20 cellular contexts compared by ENCODE assay signal in genomic region chr21:46116189-46116845, GRCh38. TPM values are rescaled to one million over a fixed set of nuclear protein-coding genes. Genes with fewer than 3 reads are reported as not detected.
DNase-seq lines count a peak whose midpoint lies in the region; ATAC-seq, FAIRE-seq and TF ChIP-seq lines count a peak whose summit lies in the region.
"Had no signal": no experiment of that assay in that cellular context is flagged by ENCODE, and none has a peak within 500 bp of the region (broad histone marks: within the 10 kb centered on the region; RNA-seq: fewer than 3 reads in every experiment).

No MANE protein-coding gene starts in this region.

- H3K36me3 ChIP-seq in right lobe of liver (no peaks in the 10 kb centered on the region), HepG2 (replicated peaks in 1 of 2; ENCODE audit: control insufficient read depth in 1 of 2, insufficient read depth in 2 of 2, low read length in 2 of 2) (no peaks in the 10 kb centered on the region), neuronal stem cell (replicated peaks in 1 of 2; ENCODE audit: control insufficient read depth in 2 of 2, insufficient read depth in 2 of 2, low read length in 2 of 2) (peaks cover 0 to 3% of the 10 kb centered on the region in 2 donors)

- peak in 2 of 3 donors; percentile 45 to 52 for DNase-seq in right lobe of liver
- DNase-seq in HepG2 (ENCODE audit: low spot score) = no peak
- peak; percentile 17 for DNase-seq in glutamatergic neuron
- DNase-seq in neuronal stem cell (ENCODE audit: low spot score) = no peak
- DNase-seq in putamen (ENCODE audit: low spot score) = no peak
- DNase-seq in Kasumi-1 (lab: John Stamatoyannopoulos, UW) = no peak
- no peak for DNase-seq in pons (ENCODE audit: low spot score)
- DNase-seq in cerebellar nuclear complex (lab: John Stamatoyannopoulos, UW) = no peak
- DNase-seq: activated CD4-positive, alpha-beta T cell treated with anti-CD3 and anti-CD28 coated beads, Interleukin-2, amount 50 U/mL, for 4 hours; activated gamma-delta T cell; DMS79 treated with DMSO at 0.1 percent for 48 hours; NCI-H1417 treated with DMSO at 0.1 percent for 48 hours; NCI-H526 treated with DMSO at 0.1 percent for 48 hours had no signal

- WGBS in right lobe of liver (ENCODE audit: insufficient coverage, low coverage, low lambda C conversion rate, missing lambda C conversion rate) = 33% methylated on average over 1 of the region's 23 CpGs
- 63% methylated on average over 10 of the region's 23 CpGs for WGBS in HepG2 (ENCODE audit: low lambda C conversion rate)
- no CpG with 5 or more reads among the region's 23 CpGs for WGBS in neuronal stem cell (ENCODE audit: extremely low coverage in 2 of 2, insufficient read length in 2 of 2, insufficient replicate concordance in 1 of 2), 2 donors

- POLR2A ChIA-PET in HepG2 (lab: Yijun Ruan, JAX) = no interaction called here

- H3K4me2 ChIP-seq in HepG2 (ENCODE audit: low read depth, low read length) (no peak overlapping the region), neuronal stem cell (ENCODE audit: insufficient read depth, low read length, poor library complexity, severe bottlenecking) (no peak overlapping the region)

- no peaks in the 10 kb centered on the region for H3K4me1 ChIP-seq in right lobe of liver
- no peaks in the 10 kb centered on the region for H3K4me1 ChIP-seq in HepG2 (ENCODE audit: insufficient read depth, low read length)
- no peaks in the 10 kb centered on the region for H3K4me1 ChIP-seq in neuronal stem cell (ENCODE audit: control insufficient read depth in 2 of 2, insufficient read depth in 1 of 2, low read depth in 1 of 2, low read length in 2 of 2)
- H3K4me1 ChIP-seq: heart right ventricle, upper lobe of left lung had no signal

- H2AK5ac ChIP-seq in neuronal stem cell (ENCODE audit: low read depth, low read length) = peak overlapping the region; percentile 63

- H3K27ac Mint-ChIP-seq in glutamatergic neuron (ENCODE audit: unreplicated experiment) = no peak overlapping the region
- H3K27ac Mint-ChIP-seq: IgD-negative memory B cell; T-helper 1 cell treated with Interleukin-12 subunit alpha and Interleukin-12 subunit beta and Interleukin-4 antibody, amounts not matched to agents 30 μg/mL and 1 μg/mL, for 36 hours had no signal

- H3K9me3 ChIP-seq in right lobe of liver (no peaks in the 10 kb centered on the region), HepG2 (ENCODE audit: low read length) (peaks cover 5% of the 10 kb centered on the region; the same call in 1 of the 2 replicates), neuronal stem cell (replicated peaks in 1 of 2; ENCODE audit: control insufficient read depth in 2 of 2, insufficient read depth in 1 of 2, low read depth in 1 of 2, low read length in 2 of 2) (peaks cover 0 to 5% of the 10 kb centered on the region in 2 donors)

- no peak overlapping the region for H2AFZ ChIP-seq in HepG2 (ENCODE audit: low read length)
- no peak overlapping the region for H2AFZ ChIP-seq in neuronal stem cell (ENCODE audit: low read length)

- peak overlapping the region; percentile 95 for H3K23ac ChIP-seq in neuronal stem cell (ENCODE audit: low read depth, low read length, poor library complexity)

- H3K4ac ChIP-seq in neuronal stem cell (ENCODE audit: low read length) = no peak overlapping the region

- peaks cover 1% of the 10 kb centered on the region for H3K9me3 Mint-ChIP-seq in glutamatergic neuron (ENCODE audit: unreplicated experiment)
- H3K9me3 Mint-ChIP-seq: IgD-negative memory B cell had no signal

- H3K79me2 ChIP-seq in HepG2 (ENCODE audit: insufficient read depth, low read length) = no peaks in the 10 kb centered on the region

- TF ChIP-seq POLR2A in right lobe of liver (IDR thresholded peaks at IDR 0.05) (no peak), HepG2 (IDR thresholded peaks at IDR 0.05; ENCODE audit: insufficient read depth in 1 of 2, low read depth in 2 of 2, low read length in 2 of 2) (no peak)

- peak overlapping the region; percentile 4 for H3K18ac ChIP-seq in neuronal stem cell (ENCODE audit: low read length)

- H3K14ac ChIP-seq in neuronal stem cell (ENCODE audit: low read length) = peak overlapping the region; percentile 38

- H4K20me1 ChIP-seq in HepG2 (ENCODE audit: insufficient read depth, low read length) = no peaks in the 10 kb centered on the region

- CTCF ChIA-PET in HepG2 (lab: Yijun Ruan, JAX; ENCODE audit: low intra/inter-chr PET ratio, low total read pairs) = no interaction called here

- in situ Hi-C loops in HepG2 (cut with HindIII; ENCODE audit: extremely low pct_ligation_motif_present, low pct_unique_long_range_greater_than_20kb) = no loop called here

- BruUV-seq in HepG2 (replicated peaks; lab: Mats Ljungman, UMichigan) = no TSS peak

- H2BK12ac ChIP-seq in neuronal stem cell (ENCODE audit: low read length) = no peak overlapping the region

- H4K8ac ChIP-seq in neuronal stem cell (ENCODE audit: low read depth, low read length) = no peak overlapping the region

- H3K79me1 ChIP-seq in neuronal stem cell (ENCODE audit: low read depth, low read length) = peaks cover 8% of the 10 kb centered on the region

- no peak overlapping the region for H2BK120ac ChIP-seq in neuronal stem cell (ENCODE audit: low read depth, low read length)

- no peaks in the 10 kb centered on the region for H3K27me3 Mint-ChIP-seq in glutamatergic neuron (ENCODE audit: unreplicated experiment)
- H3K27me3 Mint-ChIP-seq: IgD-negative memory B cell had no signal

- no peak overlapping the region for H4K91ac ChIP-seq in neuronal stem cell (ENCODE audit: low read depth, low read length, poor library complexity)

- no peaks in the 10 kb centered on the region for H3K27me3 ChIP-seq in right lobe of liver
- peaks cover 4 to 29% of the 10 kb centered on the region in 2 experiments; a peak in 3 of 5 replicates for H3K27me3 ChIP-seq in HepG2 (ENCODE audit: control insufficient read depth in 1 of 2, insufficient read depth in 2 of 2, low read length in 2 of 2)
- no peaks in the 10 kb centered on the region for H3K27me3 ChIP-seq in neuronal stem cell (ENCODE audit: control insufficient read depth in 3 of 3, insufficient read depth in 3 of 3, low read depth in 1 of 3, low read length in 3 of 3)
- H3K27me3 ChIP-seq: heart right ventricle, upper lobe of left lung had no signal

- no peak overlapping the region for H2BK5ac ChIP-seq in neuronal stem cell (ENCODE audit: low read length)

- no peak overlapping the region for H3K4me3 ChIP-seq in right lobe of liver
- no peak overlapping the region for H3K4me3 ChIP-seq in HepG2 (replicated peaks in 1 of 3; ENCODE audit: insufficient read depth in 1 of 3, low read depth in 2 of 3, low read length in 3 of 3)
- no peak overlapping the region for H3K4me3 ChIP-seq in neuronal stem cell (ENCODE audit: low read length in 2 of 2)
- H3K4me3 ChIP-seq: heart right ventricle, upper lobe of left lung had no signal

- no peaks in the 10 kb centered on the region for H3K36me3 Mint-ChIP-seq in glutamatergic neuron (ENCODE audit: unreplicated experiment)
- H3K36me3 Mint-ChIP-seq: IgD-negative memory B cell had no signal

- no peak overlapping the region for H3K4me3 Mint-ChIP-seq in glutamatergic neuron (ENCODE audit: unreplicated experiment)
- H3K4me3 Mint-ChIP-seq: IgD-negative memory B cell; T-helper 1 cell treated with Interleukin-12 subunit alpha and Interleukin-12 subunit beta and Interleukin-4 antibody, amounts not matched to agents 30 μg/mL and 1 μg/mL, for 36 hours had no signal

- no peak overlapping the region for H2BK15ac ChIP-seq in neuronal stem cell (ENCODE audit: low read length)

- ATAC-seq in right lobe of liver (no peak), HepG2 (no peak)
- ATAC-seq: heart right ventricle had no signal

- no peak for TF ChIP-seq RAD21 in HepG2 (CRISPR knock-in tag; IDR thresholded peaks at IDR 0.05)

- H3K27ac ChIP-seq in right lobe of liver (no peak overlapping the region), HepG2 (ENCODE audit: extremely low read length, insufficient read depth, low read length) (no peak overlapping the region), neuronal stem cell (replicated peaks; ENCODE audit: low read length) (no peak overlapping the region)
- H3K27ac ChIP-seq: heart right ventricle, upper lobe of left lung had no signal

- FAIRE-seq in HepG2 (lab: Jason Lieb, UNC) = no peak
- FAIRE-seq: bronchial epithelial cell, endothelial cell of umbilical vein, RCC 7860 had no signal

- H3K4me1 Mint-ChIP-seq in glutamatergic neuron (ENCODE audit: low read depth, unreplicated experiment) = no peaks in the 10 kb centered on the region
- H3K4me1 Mint-ChIP-seq: IgD-negative memory B cell had no signal

- H3K9ac ChIP-seq in HepG2 (ENCODE audit: insufficient read depth, low read depth, low read length) = no peak overlapping the region
- no peak overlapping the region for H3K9ac ChIP-seq in neuronal stem cell (ENCODE audit: low read depth, low read length, poor library complexity)

- no peak for TF ChIP-seq CTCF in right lobe of liver (IDR thresholded peaks at IDR 0.05)
- TF ChIP-seq CTCF in HepG2 (CRISPR knock-in tag; IDR thresholded peaks at IDR 0.05) = no peak
- no peak for TF ChIP-seq CTCF in glutamatergic neuron (IDR thresholded peaks at IDR 0.05; ENCODE audit: partially characterized antibody, unreplicated experiment)

- no peak for TF ChIP-seq EP300 in HepG2 (IDR thresholded peaks at IDR 0.05; ENCODE audit: low read depth in 2 of 2, low read length in 2 of 2)
- no peak for TF ChIP-seq EP300 in HepG2 (CRISPR knock-in tag; IDR thresholded peaks at IDR 0.05; ENCODE audit: borderline replicate concordance)

- intact Hi-C loops in right lobe of liver (cut with DNase I) = no loop called here
- intact Hi-C loops in HepG2 (cut with micrococcal nuclease; ENCODE audit: unreplicated experiment) = no loop called here

RNA-seq across cellular contexts. Expression of gene COL6A2, which starts 18.4 kb away (rescaled TPM):
- total RNA-seq in right lobe of liver (10 to 100 TPM; 17.3 to 81.7 (median 38.4) TPM), HepG2 (2016; rRNA removed; fragmentation: Illumina TruSeq; extraction: Trizol) (0.07 and 0.14 TPM in 2 replicates), glutamatergic neuron (ENCODE audit: unreplicated experiment) (55.2 TPM)
- total RNA-seq in HepG2 (2016; cell fraction: cytosol; rRNA removed; fragmentation: Illumina TruSeq; extraction: Trizol; ENCODE audit: low read depth) = not detected in 2 replicates
- total RNA-seq in HepG2 (2016; cell fraction: insoluble cytoplasmic fraction; rRNA removed; fragmentation: Illumina TruSeq; extraction: Trizol) = 0.06 TPM in 1 of 2 replicates, not detected in the other
- total RNA-seq in HepG2 (2016; cell fraction: membrane; rRNA removed; fragmentation: Illumina TruSeq; extraction: Trizol) = not detected in 2 replicates
- 0.13 and 0.22 TPM in 2 replicates for total RNA-seq in HepG2 (2016; cell fraction: nucleus; rRNA removed; fragmentation: Illumina TruSeq; extraction: Trizol)
- polyA plus RNA-seq in HepG2 (2011; rRNA removed) = 0.41 and 1.6 TPM in 2 replicates
- polyA plus RNA-seq in HepG2 (2011; cell fraction: cytosol; rRNA removed) = 0.27 and 0.31 TPM in 2 replicates
- 8.5 and 10.4 TPM in 2 replicates for polyA plus RNA-seq in HepG2 (2011; cell fraction: nucleus; rRNA removed)
- 0.36 and 0.81 TPM in 2 replicates for polyA plus RNA-seq in HepG2 (2012)
- not detected in 2 replicates for polyA plus RNA-seq in HepG2 (2016; cell fraction: cytosol; fragmentation: Illumina TruSeq; extraction: Trizol; ENCODE audit: low read depth)
- not detected in 2 replicates for polyA plus RNA-seq in HepG2 (2016; cell fraction: insoluble cytoplasmic fraction; fragmentation: Illumina TruSeq; extraction: Trizol; ENCODE audit: low read depth)
- polyA plus RNA-seq in HepG2 (2016; cell fraction: membrane; fragmentation: Illumina TruSeq; extraction: Trizol; ENCODE audit: low read depth) = not detected in 2 replicates
- polyA plus RNA-seq in HepG2 (2016; cell fraction: nucleus; fragmentation: Illumina TruSeq; extraction: Trizol; ENCODE audit: insufficient read depth, low read depth) = 0.48 and 0.69 TPM in 2 replicates
- polyA minus RNA-seq in HepG2 (2011; rRNA and poly(A)+ RNA removed; ENCODE audit: low replicate concordance) = 0.44 TPM in 1 of 2 replicates, not detected in the other
- not detected in 2 replicates for polyA minus RNA-seq in HepG2 (2011; cell fraction: cytosol; rRNA and poly(A)+ RNA removed)
- polyA minus RNA-seq in HepG2 (2011; cell fraction: nucleus; rRNA and poly(A)+ RNA removed) = 0.52 and 1.2 TPM in 2 replicates
- 19.3 TPM for polyA plus RNA-seq in neuronal stem cell (2013, experiment 1 of 2)
- polyA plus RNA-seq in neuronal stem cell (2013, experiment 2 of 2) = 19.1 TPM

RNA-seq across cellular contexts. Expression of gene FTCD, which starts 39.1 kb away (rescaled TPM):
- total RNA-seq in right lobe of liver = 100 to 1,000 TPM; 141 to 668 (median 417) TPM
- total RNA-seq in HepG2 (2016; rRNA removed; fragmentation: Illumina TruSeq; extraction: Trizol) = 78.5 and 105 TPM in 2 replicates
- total RNA-seq in HepG2 (2016; cell fraction: cytosol; rRNA removed; fragmentation: Illumina TruSeq; extraction: Trizol; ENCODE audit: low read depth) = 13.1 and 13.2 TPM in 2 replicates
- total RNA-seq in HepG2 (2016; cell fraction: insoluble cytoplasmic fraction; rRNA removed; fragmentation: Illumina TruSeq; extraction: Trizol) = 61.2 and 115 TPM in 2 replicates
- total RNA-seq in HepG2 (2016; cell fraction: membrane; rRNA removed; fragmentation: Illumina TruSeq; extraction: Trizol) = 21.0 and 27.4 TPM in 2 replicates
- 94.5 and 110 TPM in 2 replicates for total RNA-seq in HepG2 (2016; cell fraction: nucleus; rRNA removed; fragmentation: Illumina TruSeq; extraction: Trizol)
- 75.7 and 112 TPM in 2 replicates for polyA plus RNA-seq in HepG2 (2011; rRNA removed)
- polyA plus RNA-seq in HepG2 (2011; cell fraction: cytosol; rRNA removed) = 34.7 and 61.2 TPM in 2 replicates
- 656 and 751 TPM in 2 replicates for polyA plus RNA-seq in HepG2 (2011; cell fraction: nucleus; rRNA removed)
- 108 and 140 TPM in 2 replicates for polyA plus RNA-seq in HepG2 (2012)
- polyA plus RNA-seq in HepG2 (2016; cell fraction: cytosol; fragmentation: Illumina TruSeq; extraction: Trizol; ENCODE audit: low read depth) = 11.0 and 12.4 TPM in 2 replicates
- polyA plus RNA-seq in HepG2 (2016; cell fraction: insoluble cytoplasmic fraction; fragmentation: Illumina TruSeq; extraction: Trizol; ENCODE audit: low read depth) = 47.9 and 52.0 TPM in 2 replicates
- polyA plus RNA-seq in HepG2 (2016; cell fraction: membrane; fragmentation: Illumina TruSeq; extraction: Trizol; ENCODE audit: low read depth) = 11.9 and 17.7 TPM in 2 replicates
- 369 and 379 TPM in 2 replicates for polyA plus RNA-seq in HepG2 (2016; cell fraction: nucleus; fragmentation: Illumina TruSeq; extraction: Trizol; ENCODE audit: insufficient read depth, low read depth)
- 0.42 and 84.7 TPM in 2 replicates for polyA minus RNA-seq in HepG2 (2011; rRNA and poly(A)+ RNA removed; ENCODE audit: low replicate concordance)
- 33.3 and 39.2 TPM in 2 replicates for polyA minus RNA-seq in HepG2 (2011; cell fraction: cytosol; rRNA and poly(A)+ RNA removed)
- polyA minus RNA-seq in HepG2 (2011; cell fraction: nucleus; rRNA and poly(A)+ RNA removed) = 93.9 and 118 TPM in 2 replicates
- 13.4 TPM for total RNA-seq in glutamatergic neuron (ENCODE audit: unreplicated experiment)
- 2.1 TPM for polyA plus RNA-seq in neuronal stem cell (2013, experiment 1 of 2)
- polyA plus RNA-seq in neuronal stem cell (2013, experiment 2 of 2) = 2.0 TPM
- total RNA-seq: bronchial epithelial cell had no signal
- polyA plus RNA-seq: IgD-negative memory B cell had no signal

Comparison
In these comparisons a context has a peak if more than half of its experiments do, and no peak if none do; other contexts are left out.
1. DNase-seq: peak in right lobe of liver (2 of 3) and glutamatergic neuron (single experiment); none in HepG2 (single experiment), neuronal stem cell (single experiment), putamen (single experiment), Kasumi-1 (0 of 2), pons (single experiment) and cerebellar nuclear complex (0 of 2).
2. RNA of gene COL6A2, which starts 18.4 kb away (total RNA-seq): 55.2 TPM in glutamatergic neuron (single experiment) and 17.3 to 81.7 TPM in right lobe of liver; 0.06 to 0.22 TPM in HepG2; every median in the first group is over 10 times any median in the second.